19 cellular contexts compared by ENCODE assay signal in genomic region chrX:65657659-65658058, GRCh38.
"Had no signal": no experiment of that assay in that cellular context is flagged by ENCODE, and none has a peak within 500 bp of the region (broad histone marks: within the 10 kb centered on the region; RNA-seq: fewer than 3 reads in every experiment).

No MANE protein-coding gene starts in this region.

- H3K36me3 ChIP-seq: right atrium auricular region had no signal

- H3K4me3 Mint-ChIP-seq: type B pancreatic cell had no signal

- DNase-seq: activated CD4-positive, CD25-positive, alpha-beta regulatory T cell treated with anti-CD3 and anti-CD28 coated beads, Interleukin-2, amount 50 U/mL, for 72 hours; activated CD8-positive, alpha-beta memory T cell treated with anti-CD3 and anti-CD28 coated beads for 24 hours; activated effector memory CD4-positive, alpha-beta T cell treated with Interleukin-2 at 50 U/mL for 16 hours; anterior cingulate cortex; cerebellar nuclear complex; effector CD8-positive, alpha-beta T cell; foreskin fibroblast; glutamatergic neuron; hypothalamus; kidney; left ventricle myocardium superior; mesendoderm; stimulated activated CD4-positive, alpha-beta T cell treated with anti-CD3 and anti-CD28 coated beads, Interleukin-15, amount 100 ng/mL, for 24 hours; stimulated activated CD4-positive, alpha-beta T cell treated with anti-CD3 and anti-CD28 coated beads, Interleukin-4, amount 100 ng/mL, for 24 hours; stimulated activated naive CD8-positive, alpha-beta T cell treated with anti-CD3 and anti-CD28 coated beads, Interleukin-15, amount 100 ng/mL, for 72 hours had no signal

- H3K27ac Mint-ChIP-seq: progenitor cell of endocrine pancreas, type B pancreatic cell had no signal

- H3K27ac ChIP-seq: right atrium auricular region had no signal

- H3K9me3 Mint-ChIP-seq: type B pancreatic cell had no signal

- H3K27me3 Mint-ChIP-seq: progenitor cell of endocrine pancreas; stimulated activated naive CD8-positive, alpha-beta T cell treated with anti-CD3 and anti-CD28 coated beads, Interleukin-15, amount 100 ng/mL, for 72 hours; type B pancreatic cell had no signal

- H3K4me3 ChIP-seq: right atrium auricular region, skin epidermis had no signal

- H3K27me3 ChIP-seq: right atrium auricular region had no signal

- H3K36me3 Mint-ChIP-seq: type B pancreatic cell had no signal
